Comparison of ENCODE assay signal across 9 cellular contexts in the genomic region with DNA sequence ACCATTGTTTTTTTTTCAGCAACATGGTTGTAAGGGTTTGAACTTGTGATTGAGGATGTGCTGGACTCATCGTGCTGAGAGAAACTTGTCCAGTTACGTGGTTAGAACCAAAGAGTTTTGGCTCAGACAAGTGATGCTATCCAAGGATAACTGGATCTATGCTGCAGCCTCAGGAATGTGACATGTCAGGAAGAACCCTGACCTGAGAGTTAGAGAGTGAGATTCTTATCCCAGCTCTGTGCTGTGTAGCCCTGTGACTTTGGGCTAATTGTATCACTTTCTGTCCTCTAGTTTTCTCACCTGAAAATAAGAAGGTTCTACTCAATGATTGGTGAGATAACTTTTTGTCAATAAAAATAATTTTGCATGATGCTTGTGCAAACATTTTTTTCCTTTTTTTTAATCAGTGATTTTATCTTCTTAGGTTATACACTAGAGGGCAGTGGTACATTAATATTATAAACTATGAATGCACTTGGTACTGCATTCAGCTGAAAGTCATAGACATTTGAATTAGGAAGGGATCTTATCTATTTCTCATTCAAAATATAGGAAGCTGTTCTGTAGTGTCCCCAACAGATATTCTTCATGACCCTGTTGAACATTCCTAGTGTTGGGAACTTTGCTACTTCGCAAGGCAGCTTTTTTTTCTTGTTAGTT.
DNase-seq lines count a peak whose midpoint lies in the region; ATAC-seq, FAIRE-seq and TF ChIP-seq lines count a peak whose summit lies in the region.
"Had no signal": no experiment of that assay in that cellular context is flagged by ENCODE, and none has a peak within 500 bp of the region (broad histone marks: within the 10 kb centered on the region; RNA-seq: fewer than 3 reads in every experiment).

No MANE protein-coding gene starts in this region.

- H3K4me3 ChIP-seq in dorsolateral prefrontal cortex, result no peak overlapping the region
- H3K4me3 ChIP-seq in small intestine (ENCODE audit: low read depth in 1 of 2, low read length in 2 of 2), result no peak overlapping the region
- no peak overlapping the region for H3K4me3 ChIP-seq in naive thymus-derived CD4-positive, alpha-beta T cell (ENCODE audit: low read length)
- H3K4me3 ChIP-seq: BLaER1 treated with 17β-estradiol and CSF1 and Interleukin-3, amounts not matched to agents 10 nM and 100 nM had no signal

- ATAC-seq in naive thymus-derived CD4-positive, alpha-beta T cell, result no peak

- no peak for FAIRE-seq in small intestine (lab: Jason Lieb, UNC)

- no peak for TF ChIP-seq POLR2A in erythroblast (IDR thresholded peaks at IDR 0.05; ENCODE audit: low read length)

- no peaks in the 10 kb centered on the region for H3K36me3 ChIP-seq in small intestine (ENCODE audit: control insufficient read depth in 2 of 2, insufficient read depth in 2 of 2, low read length in 2 of 2)
- H3K36me3 ChIP-seq in naive thymus-derived CD4-positive, alpha-beta T cell (ENCODE audit: control insufficient read depth in 2 of 3, insufficient read depth in 3 of 3, low read length in 3 of 3), result no peaks in the 10 kb centered on the region
- H3K36me3 ChIP-seq: BLaER1 treated with 17β-estradiol and CSF1 and Interleukin-3, amounts not matched to agents 10 nM and 100 nM had no signal

- H3K27me3 Mint-ChIP-seq in naive thymus-derived CD4-positive, alpha-beta T cell, result peaks cover 0 to 16% (median 6%) of the 10 kb centered on the region in 5 donors

- POLR2A ChIA-PET in naive thymus-derived CD4-positive, alpha-beta T cell (lab: Charles Lee), result no interaction called here

- CTCF ChIA-PET in naive thymus-derived CD4-positive, alpha-beta T cell (lab: Charles Lee), result no interaction called here

- 66 to 73% (median 70%) methylated on average over 3 of the region's 3 CpGs for WGBS in small intestine, 3 donors

- H3K9me3 Mint-ChIP-seq in naive thymus-derived CD4-positive, alpha-beta T cell, result no peaks in the 10 kb centered on the region

- H3K36me3 Mint-ChIP-seq in naive thymus-derived CD4-positive, alpha-beta T cell, result no peaks in the 10 kb centered on the region

- H3K27ac ChIP-seq in dorsolateral prefrontal cortex (no peak overlapping the region), small intestine (ENCODE audit: low read depth in 1 of 2, low read length in 1 of 2) (no peak overlapping the region)
- H3K27ac ChIP-seq in naive thymus-derived CD4-positive, alpha-beta T cell (ENCODE audit: low read depth, low read length), result no peak overlapping the region
- H3K27ac ChIP-seq: BLaER1 treated with 17β-estradiol and CSF1 and Interleukin-3, amounts not matched to agents 10 nM and 100 nM had no signal

- DNase-seq in NCI-H510A treated with DMSO at 0.1 percent for 48 hours (lab: John Stamatoyannopoulos, UW) (peak; percentile 13), NCI-H510A (lab: John Stamatoyannopoulos, UW) (no peak), NCI-H526 treated with DMSO at 0.1 percent for 48 hours (lab: John Stamatoyannopoulos, UW) (peak; percentile 20), dorsolateral prefrontal cortex (no peak), small intestine (peak; percentile 16), erythroblast (lab: John Stamatoyannopoulos, UW) (no peak)
- DNase-seq in activated CD4-positive, alpha-beta T cell treated with anti-CD3 and anti-CD28 coated beads for 48 hours, result no peak
- no peak for DNase-seq in naive thymus-derived CD4-positive, alpha-beta T cell

- no peak overlapping the region for H3K27ac Mint-ChIP-seq in naive thymus-derived CD4-positive, alpha-beta T cell

- no peaks in the 10 kb centered on the region for H3K9me3 ChIP-seq in small intestine (ENCODE audit: control insufficient read depth, low read depth)
- H3K9me3 ChIP-seq in naive thymus-derived CD4-positive, alpha-beta T cell (ENCODE audit: control insufficient read depth in 2 of 3, low read length in 3 of 3), result no peaks in the 10 kb centered on the region
- H3K9me3 ChIP-seq: BLaER1 treated with 17β-estradiol and CSF1 and Interleukin-3, amounts not matched to agents 10 nM and 100 nM had no signal

- no peak overlapping the region for H3K4me3 Mint-ChIP-seq in naive thymus-derived CD4-positive, alpha-beta T cell

- peak in 55 of 56 donors; percentile 18 to 71 (median 49) for TF ChIP-seq CTCF in dorsolateral prefrontal cortex (IDR thresholded peaks at IDR 0.05 in 54 of 56, conservative IDR thresholded peaks at IDR 0.05 in 2 of 56; ENCODE audit: low read depth in 1 of 56, partially characterized antibody in 56 of 56)

- H3K27me3 ChIP-seq in dorsolateral prefrontal cortex, result peaks cover 0 to 4% (median 0%) of the 10 kb centered on the region in 45 donors
- no peaks in the 10 kb centered on the region for H3K27me3 ChIP-seq in small intestine (ENCODE audit: control insufficient read depth in 2 of 2, insufficient read depth in 2 of 2, low read length in 2 of 2)
- no peaks in the 10 kb centered on the region for H3K27me3 ChIP-seq in naive thymus-derived CD4-positive, alpha-beta T cell (ENCODE audit: control insufficient read depth in 2 of 2, insufficient read depth in 2 of 2, low read length in 2 of 2)
- H3K27me3 ChIP-seq: BLaER1 treated with 17β-estradiol and CSF1 and Interleukin-3, amounts not matched to agents 10 nM and 100 nM had no signal

- no peaks in the 10 kb centered on the region for H3K4me1 ChIP-seq in small intestine (ENCODE audit: control insufficient read depth in 2 of 2, insufficient read depth in 1 of 2, low read depth in 1 of 2, low read length in 1 of 2)
- H3K4me1 ChIP-seq in naive thymus-derived CD4-positive, alpha-beta T cell (ENCODE audit: control insufficient read depth in 2 of 2, insufficient read depth in 2 of 2, low read length in 2 of 2), result no peaks in the 10 kb centered on the region
- H3K4me1 ChIP-seq: BLaER1 treated with 17β-estradiol and CSF1 and Interleukin-3, amounts not matched to agents 10 nM and 100 nM had no signal

- no peaks in the 10 kb centered on the region for H3K4me1 Mint-ChIP-seq in naive thymus-derived CD4-positive, alpha-beta T cell

- intact Hi-C loops in dorsolateral prefrontal cortex (cut with DNase I), result loop anchor here in 1 of 2 donors (10.0 kb wide), 1 partner anchor 1527 kb away; no protein-coding TSS in a partner anchor
- intact Hi-C loops in naive thymus-derived CD4-positive, alpha-beta T cell (cut with micrococcal nuclease), result no loop called here

Comparison
In these comparisons a context has a peak if more than half of its experiments do, and no peak if none do; other contexts are left out.
1. DNase-seq: peak in NCI-H510A treated with DMSO at 0.1 percent for 48 hours (single experiment), NCI-H526 treated with DMSO at 0.1 percent for 48 hours (single experiment) and small intestine (single experiment); none in NCI-H510A (single experiment), dorsolateral prefrontal cortex (0 of 10), erythroblast (0 of 2), activated CD4-positive, alpha-beta T cell treated with anti-CD3 and anti-CD28 coated beads for 48 hours (single experiment) and naive thymus-derived CD4-positive, alpha-beta T cell (0 of 9).